Comparison of ENCODE assay signal across 10 cellular contexts in the genomic region with DNA sequence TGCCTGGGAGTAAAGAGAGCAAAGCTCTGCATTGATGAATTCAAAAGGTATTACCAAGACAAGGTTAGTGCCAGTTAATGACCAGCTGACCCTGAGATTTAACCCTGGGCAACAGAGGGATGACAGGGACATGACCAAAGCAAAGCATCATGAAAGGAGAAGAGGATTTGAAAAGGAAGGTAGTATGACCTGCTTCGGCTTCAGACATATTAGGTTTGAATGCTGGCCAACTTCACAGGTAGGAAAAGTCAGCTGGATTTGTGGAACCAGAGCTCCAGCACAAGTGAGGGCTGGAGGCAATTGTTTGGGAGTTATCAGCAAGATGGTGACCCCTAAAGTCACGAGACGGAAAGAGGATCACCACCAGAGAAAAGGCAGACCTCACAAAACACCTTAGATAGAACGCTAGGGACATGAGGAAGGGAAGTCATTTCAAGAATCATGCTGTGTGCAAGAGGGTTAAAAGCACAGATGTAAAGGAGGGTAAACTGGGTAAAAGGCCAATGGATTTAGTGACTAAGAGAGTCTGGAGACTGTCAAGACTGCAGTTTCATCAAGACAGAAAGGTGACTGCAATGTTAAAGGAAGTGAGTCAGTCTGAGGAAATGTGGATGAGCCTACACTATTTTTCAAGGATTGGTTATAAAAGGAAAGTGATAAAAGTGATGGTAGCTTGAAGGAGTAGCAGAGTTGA. TPM values are rescaled to one million over a fixed set of nuclear protein-coding genes. Genes with fewer than 3 reads are reported as not detected.
DNase-seq lines count a peak whose midpoint lies in the region; ATAC-seq, FAIRE-seq and TF ChIP-seq lines count a peak whose summit lies in the region.
"Had no signal": no experiment of that assay in that cellular context is flagged by ENCODE, and none has a peak within 500 bp of the region (broad histone marks: within the 10 kb centered on the region; RNA-seq: fewer than 3 reads in every experiment).

No MANE protein-coding gene starts in this region.

- no peak overlapping the region for H3K9ac ChIP-seq in Loucy (ENCODE audit: low read depth, low read length, poor library complexity, severe bottlenecking)

- TSS peak; percentile 81 for BruUV-seq in MCF 10A (replicated peaks; lab: Mats Ljungman, UMichigan)

- CTCF ChIA-PET in MCF 10A (lab: Yijun Ruan, JAX): interaction anchor here (0.5 to 1.3 kb wide), 12 partner anchors 8 to 1237 kb away, joined by 3 to 5 read pairs (median 3); no protein-coding TSS in a partner anchor

- no peak overlapping the region for H3K4me2 ChIP-seq in Loucy (ENCODE audit: low read depth, low read length, poor library complexity, severe bottlenecking)

- H3K27ac Mint-ChIP-seq in MCF 10A (ENCODE audit: low read depth, unreplicated experiment): no peak overlapping the region

- no peak overlapping the region for H3K4me3 ChIP-seq in breast epithelium
- H3K4me3 ChIP-seq in Loucy (ENCODE audit: low read length, poor library complexity, severe bottlenecking): peak overlapping the region; percentile 11
- H3K4me3 ChIP-seq in upper lobe of right lung: no peak overlapping the region

- H3K9me2 ChIP-seq in Loucy (replicated peaks; ENCODE audit: low read depth, low read length): no peaks in the 10 kb centered on the region

- POLR2A ChIA-PET in MCF 10A (lab: Yijun Ruan, JAX): interaction anchor here (0.6 to 3.3 kb wide), 10 partner anchors 8 to 1330 kb away, joined by 3 to 37 read pairs (median 4); partner anchors contain the start of gene SH3RF1

- no peaks in the 10 kb centered on the region for H3K9me3 Mint-ChIP-seq in MCF 10A (ENCODE audit: unreplicated experiment)

- no peak overlapping the region for H3K27ac ChIP-seq in breast epithelium
- H3K27ac ChIP-seq in upper lobe of right lung: no peak overlapping the region

- H3K4me1 ChIP-seq in breast epithelium: no peaks in the 10 kb centered on the region
- peaks cover 26% of the 10 kb centered on the region for H3K4me1 ChIP-seq in Loucy (ENCODE audit: insufficient read depth, low read length, poor library complexity, severe bottlenecking)
- H3K4me1 ChIP-seq in upper lobe of right lung: peaks cover 13% of the 10 kb centered on the region

- H3K4me1 Mint-ChIP-seq in MCF 10A (ENCODE audit: insufficient read depth, unreplicated experiment): no peaks in the 10 kb centered on the region

- no peak for FAIRE-seq in D721Med (lab: Jason Lieb, UNC)

- no peaks in the 10 kb centered on the region for H3K9me3 ChIP-seq in breast epithelium
- H3K9me3 ChIP-seq in Loucy (ENCODE audit: insufficient read depth, low read depth, low read length): no peaks in the 10 kb centered on the region
- no peaks in the 10 kb centered on the region for H3K9me3 ChIP-seq in upper lobe of right lung

- TF ChIP-seq POLR2A in breast epithelium (IDR thresholded peaks at IDR 0.05): no peak

- no peaks in the 10 kb centered on the region for H3K79me2 ChIP-seq in Loucy (ENCODE audit: insufficient read depth, low read length)

- H3K36me3 ChIP-seq in breast epithelium (no peaks in the 10 kb centered on the region), Loucy (ENCODE audit: insufficient read depth, low read length) (no peaks in the 10 kb centered on the region), upper lobe of right lung (no peaks in the 10 kb centered on the region)

- TF ChIP-seq CTCF in MCF 10A (IDR thresholded peaks at IDR 0.05; ENCODE audit: unreplicated experiment): no peak
- TF ChIP-seq CTCF in breast epithelium (IDR thresholded peaks at IDR 0.05): no peak
- no peak for TF ChIP-seq CTCF in Loucy (conservative IDR thresholded peaks at IDR 0.05; ENCODE audit: low read length)
- no peak for TF ChIP-seq CTCF in upper lobe of right lung (IDR thresholded peaks at IDR 0.05)
- TF ChIP-seq CTCF in D721Med (IDR thresholded peaks at IDR 0.05; ENCODE audit: insufficient read depth, missing control alignments): no peak

- no peaks in the 10 kb centered on the region for H3K27me3 ChIP-seq in breast epithelium
- H3K27me3 ChIP-seq in Loucy (ENCODE audit: insufficient read depth, low read length, poor library complexity, severe bottlenecking): no peaks in the 10 kb centered on the region
- no peaks in the 10 kb centered on the region for H3K27me3 ChIP-seq in upper lobe of right lung

- H4K20me1 ChIP-seq in Loucy (ENCODE audit: insufficient read depth, low read length, poor library complexity, severe bottlenecking): no peaks in the 10 kb centered on the region

- ATAC-seq in upper lobe of right lung: peak; percentile 54
- no peak for ATAC-seq in GM21528 (IDR thresholded peaks at IDR 0.05; ENCODE audit: low FRiP score, unreplicated experiment)

- no peaks in the 10 kb centered on the region for H3K36me3 Mint-ChIP-seq in MCF 10A (ENCODE audit: insufficient read depth, unreplicated experiment)

- intact Hi-C loops in MCF 10A (cut with micrococcal nuclease): loop anchor here (1.0 kb wide), 1 partner anchor 45 kb away; the partner anchor contains the start of gene SH3RF1
- intact Hi-C loops in breast epithelium (cut with DNase I; ENCODE audit: low total_unique reads): no loop called here
- intact Hi-C loops in upper lobe of right lung (cut with DNase I): no loop called here

- DNase-seq in MCF 10A (ENCODE audit: unreplicated experiment) (peak; percentile 91), breast epithelium (ENCODE audit: low spot score in 2 of 2) (no peak), fibroblast of gingiva (ENCODE audit: low read depth) (peak; percentile 87), upper lobe of right lung (no peak), NCI-H446 treated with DMSO at 0.1 percent for 48 hours (lab: John Stamatoyannopoulos, UW) (no peak), D721Med (ENCODE audit: insufficient read length, low spot score) (no peak)
- DNase-seq: DMS153, OCI-M1 had no signal

- no peak overlapping the region for H2AFZ ChIP-seq in Loucy (ENCODE audit: low read length)

- no peaks in the 10 kb centered on the region for H3K27me3 Mint-ChIP-seq in MCF 10A (ENCODE audit: insufficient read depth, unreplicated experiment)

- no peak overlapping the region for H3K4me3 Mint-ChIP-seq in MCF 10A (ENCODE audit: unreplicated experiment)

- no peaks in the 10 kb centered on the region for H3F3A ChIP-seq in Loucy (ENCODE audit: low read depth)

RNA-seq across cellular contexts. Expression of gene SH3RF1, which starts 45.6 kb away (rescaled TPM):
- 16.5 and 17.4 TPM in 2 replicates for total RNA-seq in MCF 10A (2022)
- total RNA-seq in breast epithelium: 10 to 100 TPM; 20.2 to 37.0 (median 27.9) TPM
- total RNA-seq in upper lobe of right lung: 33.8 TPM

Comparison
In these comparisons a context has a peak if more than half of its experiments do, and no peak if none do; other contexts are left out.
1. DNase-seq: peak in MCF 10A (single experiment) and fibroblast of gingiva (single experiment); none in breast epithelium (0 of 2), upper lobe of right lung (single experiment), NCI-H446 treated with DMSO at 0.1 percent for 48 hours (single experiment) and D721Med (single experiment).